8 cellular contexts compared by ENCODE assay signal in the genomic region with DNA sequence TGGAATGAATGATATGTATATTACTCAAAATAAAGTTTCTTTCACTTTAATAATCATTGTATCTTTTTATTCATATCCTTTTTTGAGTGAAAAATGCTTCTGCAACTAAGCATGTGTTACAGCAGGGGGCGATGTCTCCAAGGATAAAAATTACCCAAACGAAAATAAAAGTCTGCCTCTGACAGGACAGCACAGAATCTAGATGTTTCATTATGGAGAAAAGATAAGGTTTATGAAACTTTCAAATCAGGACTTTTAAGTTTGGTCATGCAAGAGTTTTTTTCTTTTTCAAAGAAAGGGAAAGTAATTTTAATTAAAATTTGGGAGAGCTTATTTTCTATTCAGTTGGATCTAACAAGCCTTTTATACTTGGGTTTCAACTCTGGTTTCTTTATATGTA. TPM values are rescaled to one million over a fixed set of nuclear protein-coding genes. Genes with fewer than 3 reads are reported as not detected.
DNase-seq lines count a peak whose midpoint lies in the region; ATAC-seq and TF ChIP-seq lines count a peak whose summit lies in the region.

No MANE protein-coding gene starts in this region.

- no peaks in the 10 kb centered on the region for H3K9me3 ChIP-seq in adrenal gland (replicated peaks in 1 of 3)
- no peaks in the 10 kb centered on the region for H3K9me3 ChIP-seq in right cardiac atrium (ENCODE audit: control insufficient read depth, low read length)
- H3K9me3 ChIP-seq in spleen, result no peaks in the 10 kb centered on the region

- WGBS in adrenal gland, 4 donors, result 0 to 1% (median 0%) methylated on average over 2 of the region's 2 CpGs
- WGBS in right cardiac atrium, result under 1% methylated on average over 2 of the region's 2 CpGs
- 0 to 7% (median 2%) methylated on average over 2 of the region's 2 CpGs for WGBS in spleen, 5 donors

- ATAC-seq in right cardiac atrium, result peak; percentile 54 to 59

- TF ChIP-seq CTCF in adrenal gland (IDR thresholded peaks at IDR 0.05) (peak; percentile 74 to 91 (median 87)), spleen (IDR thresholded peaks at IDR 0.05 in 8 of 11, conservative IDR thresholded peaks at IDR 0.05 in 3 of 11) (peak; percentile 50 to 86 (median 75))

- no peak for TF ChIP-seq POLR2A in adrenal gland (IDR thresholded peaks at IDR 0.05)
- TF ChIP-seq POLR2A in spleen (IDR thresholded peaks at IDR 0.05), result no peak

- no peak overlapping the region for H3K27ac ChIP-seq in adrenal gland
- H3K27ac ChIP-seq in right cardiac atrium (ENCODE audit: low read length), result no peak overlapping the region
- H3K27ac ChIP-seq in spleen, result peak overlapping the region in 5 of 8 donors; percentile 12 to 48 (median 20)

- no peak overlapping the region for H3K4me3 ChIP-seq in adrenal gland
- H3K4me3 ChIP-seq in right cardiac atrium (ENCODE audit: low read length), result no peak overlapping the region
- no peak overlapping the region for H3K4me3 ChIP-seq in spleen

- intact Hi-C loops in adrenal gland (cut with DNase I) (loop anchor here (5.0 to 10.0 kb wide), 3 partner anchors 329 to 556 kb away; no protein-coding TSS in a partner anchor), right cardiac atrium (cut with DNase I) (loop anchor here (1.0 to 10.0 kb wide), 5 partner anchors 329 to 556 kb away; no protein-coding TSS in a partner anchor), spleen (cut with DNase I; ENCODE audit: low total_unique reads) (loop anchor here (2.0 to 10.0 kb wide), 3 partner anchors 266 to 556 kb away; a partner anchor contains a TSS)

- H3K27me3 ChIP-seq in adrenal gland (no peaks in the 10 kb centered on the region), right cardiac atrium (ENCODE audit: control insufficient read depth, insufficient read depth) (no peaks in the 10 kb centered on the region), spleen (replicated peaks in 1 of 7) (no peaks in the 10 kb centered on the region)

- peaks cover 0 to 3% of the 10 kb centered on the region in 2 donors for H3K4me1 ChIP-seq in adrenal gland (replicated peaks in 1 of 2)
- no peaks in the 10 kb centered on the region for H3K4me1 ChIP-seq in right cardiac atrium (ENCODE audit: control insufficient read depth, insufficient read depth, low read length)
- peaks cover 0 to 11% (median 8%) of the 10 kb centered on the region in 6 donors for H3K4me1 ChIP-seq in spleen

- peak; percentile 32 for DNase-seq in activated T-cell treated with anti-CD3 and anti-CD28 coated beads for 4 hours
- no peak for DNase-seq in activated T-cell treated with anti-CD3 and anti-CD28 coated beads, Interleukin-2, amount 50 U/mL, for 48 hours
- peak; percentile 63 for DNase-seq in HCEC 1CT
- peak; percentile 59 for DNase-seq in NCI-H69 (lab: John Stamatoyannopoulos, UW)
- DNase-seq in adrenal gland, result peak in 6 of 7 donors; percentile 19 to 45 (median 28)
- DNase-seq in right cardiac atrium, result no peak
- DNase-seq in spleen, result no peak
- no peak for DNase-seq in activated CD8-positive, alpha-beta memory T cell treated with anti-CD3 and anti-CD28 coated beads, Interleukin-2, amount 50 U/mL, for 48 hours

- H3K36me3 ChIP-seq in adrenal gland (replicated peaks in 1 of 2) (no peaks in the 10 kb centered on the region), spleen (peaks cover 0 to 50% (median 20%) of the 10 kb centered on the region in 6 donors)

RNA-seq across cellular contexts. Expression of a gene that starts 48.4 kb away (rescaled TPM):
- total RNA-seq in adrenal gland (10 to 100 TPM in 7 of 8 donors, 1 to 10 TPM in 1; 8.7 to 21.8 (median 14.8) TPM), right cardiac atrium (10 to 100 TPM; 13.9 to 21.2 (median 17.9) TPM), spleen (10 to 100 TPM; 52.6 to 79.7 (median 66.4) TPM)
- polyA plus RNA-seq in adrenal gland (10 to 100 TPM in 2 of 3 donors, 1 to 10 TPM in 1; 3.9 to 13.7 (median 10.7) TPM), right cardiac atrium (13.9 TPM), spleen (10 to 100 TPM; 28.5 to 34.9 (median 32.9) TPM)

Comparison
In these comparisons a context has a peak if more than half of its experiments do, and no peak if none do; other contexts are left out.
1. DNase-seq: peak in activated T-cell treated with anti-CD3 and anti-CD28 coated beads for 4 hours (single experiment), HCEC 1CT (single experiment), NCI-H69 (single experiment) and adrenal gland (6 of 7); none in activated T-cell treated with anti-CD3 and anti-CD28 coated beads, Interleukin-2, amount 50 U/mL, for 48 hours (0 of 2), right cardiac atrium (0 of 3), spleen (single experiment) and activated CD8-positive, alpha-beta memory T cell treated with anti-CD3 and anti-CD28 coated beads, Interleukin-2, amount 50 U/mL, for 48 hours (single experiment).
2. H3K27ac ChIP-seq: peak in spleen (5 of 8); none in adrenal gland (0 of 5) and right cardiac atrium (single experiment).